In genomic region chr11:134560066-134560465, GRCh38 we compare ENCODE assay signal across 20 cellular contexts.
DNase-seq lines count a peak whose midpoint lies in the region; ATAC-seq and TF ChIP-seq lines count a peak whose summit lies in the region.
"Had no signal": no experiment of that assay in that cellular context is flagged by ENCODE, and none has a peak within 500 bp of the region (broad histone marks: within the 10 kb centered on the region; RNA-seq: fewer than 3 reads in every experiment).

No MANE protein-coding gene starts in this region.

- H3K27me3 Mint-ChIP-seq in central memory CD8-positive, alpha-beta T cell: peaks cover 33% of the 10 kb centered on the region

- H3K4me1 ChIP-seq in right atrium auricular region: no peaks in the 10 kb centered on the region
- H3K4me1 ChIP-seq: psoas muscle had no signal

- no peaks in the 10 kb centered on the region for H3K36me3 Mint-ChIP-seq in central memory CD8-positive, alpha-beta T cell (ENCODE audit: insufficient read depth)

- no peaks in the 10 kb centered on the region for H3K4me1 Mint-ChIP-seq in central memory CD8-positive, alpha-beta T cell
- H3K4me1 Mint-ChIP-seq: activated CD4-positive, alpha-beta T cell treated with anti-CD3 and anti-CD28 coated beads, Interleukin-2, amount 10 ng/mL, durations not matched to agents 7 days and 5 days; neural crest cell had no signal

- no peak overlapping the region for H3K27ac ChIP-seq in right atrium auricular region
- H3K27ac ChIP-seq: psoas muscle had no signal

- no peak for ATAC-seq in Right ventricle myocardium inferior
- ATAC-seq in central memory CD8-positive, alpha-beta T cell (replicated peaks; ENCODE audit: extremely low read depth, poor library complexity, severe bottlenecking): peak; percentile 24
- ATAC-seq: left colon, psoas muscle had no signal

- DNase-seq in right atrium auricular region (ENCODE audit: low spot score) (peak; percentile 38), Right ventricle myocardium inferior (ENCODE audit: missing footprints) (no peak), mucosa of gallbladder (ENCODE audit: low spot score) (peak; percentile 9), ureter (ENCODE audit: low spot score) (peak; percentile 37), NCI-H1694 (lab: John Stamatoyannopoulos, UW) (no peak), NCI-H146 (lab: John Stamatoyannopoulos, UW) (no peak), inferior parietal cortex (ENCODE audit: extremely low spot score) (no peak)
- DNase-seq in central memory CD8-positive, alpha-beta T cell (ENCODE audit: low spot score in 2 of 2): peak in 1 of 2 donors; percentile 5
- DNase-seq: activated CD4-positive, alpha-beta T cell treated with anti-CD3 and anti-CD28 coated beads, Interleukin-2, amount 10 ng/mL, durations not matched to agents 7 days and 5 days; activated naive CD4-positive, alpha-beta T cell treated with Interleukin-2 at 50 U/mL for 16 hours; amygdala; central memory CD4-positive, alpha-beta T cell; effector memory CD4-positive, alpha-beta T cell; GDM1; left colon; NCI-H1417; psoas muscle; SHP77; T-helper 1 cell had no signal

- TF ChIP-seq CTCF in right atrium auricular region (IDR thresholded peaks at IDR 0.05): no peak

- no peak overlapping the region for H3K4me3 ChIP-seq in right atrium auricular region
- H3K4me3 ChIP-seq: psoas muscle had no signal

- no peaks in the 10 kb centered on the region for H3K27me3 ChIP-seq in right atrium auricular region

- H3K36me3 ChIP-seq in right atrium auricular region: no peaks in the 10 kb centered on the region

- no peak overlapping the region for H3K27ac Mint-ChIP-seq in central memory CD8-positive, alpha-beta T cell (ENCODE audit: low read depth)
- H3K27ac Mint-ChIP-seq: activated CD4-positive, alpha-beta T cell treated with anti-CD3 and anti-CD28 coated beads, Interleukin-2, amount 10 ng/mL, durations not matched to agents 7 days and 5 days had no signal

- intact Hi-C loops in Right ventricle myocardium inferior (cut with DNase I): no loop called here

- no peaks in the 10 kb centered on the region for H3K9me3 Mint-ChIP-seq in central memory CD8-positive, alpha-beta T cell
- H3K9me3 Mint-ChIP-seq: activated CD4-positive, alpha-beta T cell treated with anti-CD3 and anti-CD28 coated beads, Interleukin-2, amount 10 ng/mL, durations not matched to agents 7 days and 5 days; neural crest cell had no signal

- no peak overlapping the region for H3K4me3 Mint-ChIP-seq in central memory CD8-positive, alpha-beta T cell
- H3K4me3 Mint-ChIP-seq: activated CD4-positive, alpha-beta T cell treated with anti-CD3 and anti-CD28 coated beads, Interleukin-2, amount 10 ng/mL, durations not matched to agents 7 days and 5 days; neural crest cell had no signal

- H3K9me3 ChIP-seq in right atrium auricular region: no peaks in the 10 kb centered on the region
- H3K9me3 ChIP-seq: psoas muscle had no signal

Comparison
In these comparisons a context has a peak if more than half of its experiments do, and no peak if none do; other contexts are left out.
1. DNase-seq: peak in right atrium auricular region (single experiment), mucosa of gallbladder (single experiment) and ureter (single experiment); none in Right ventricle myocardium inferior (single experiment), NCI-H1694 (single experiment), NCI-H146 (single experiment) and inferior parietal cortex (single experiment).